1 cellular context compared by ENCODE assay signal in genomic region chr1:236063919-236064673, GRCh38.
TF ChIP-seq lines count a peak whose summit lies in the region.

No MANE protein-coding gene starts in this region.

TF ChIP-seq in HepG2, 621 proteins besides CTCF, POLR2A, EP300 and RAD21 (continued from another document and continues in another):
- TF ChIP-seq AHDC1 (CRISPR knock-in tag; IDR thresholded peaks at IDR 0.05; ENCODE audit: borderline replicate concordance), result no peak; the same call in none of the 2 replicates
- no peak for TF ChIP-seq SNAPC5 (CRISPR knock-in tag; IDR thresholded peaks at IDR 0.05; ENCODE audit: borderline replicate concordance)
- peak; percentile 89; the same call in 1 of the 2 replicates for TF ChIP-seq ZNF790 (CRISPR knock-in tag; IDR thresholded peaks at IDR 0.05; ENCODE audit: borderline replicate concordance)
- TF ChIP-seq KLF16 (CRISPR knock-in tag; IDR thresholded peaks at IDR 0.05), result peak in 1 of 2 experiments; percentile 87; a peak in 2 of 4 replicates
- TF ChIP-seq ZNF276 (CRISPR knock-in tag; IDR thresholded peaks at IDR 0.05; ENCODE audit: low read depth), result peak; percentile 81; the same call in 1 of the 2 replicates
- peak; percentile 90 for TF ChIP-seq JUN (CRISPR knock-in tag; IDR thresholded peaks at IDR 0.05)
- TF ChIP-seq WIZ (CRISPR knock-in tag; IDR thresholded peaks at IDR 0.05), result peak; percentile 95; the same call in 1 of the 2 replicates
- TF ChIP-seq NR1H2 (CRISPR knock-in tag; IDR thresholded peaks at IDR 0.05; ENCODE audit: borderline replicate concordance, low read depth), result no peak
- no peak for TF ChIP-seq ZNF781 (CRISPR knock-in tag; IDR thresholded peaks at IDR 0.05; ENCODE audit: borderline replicate concordance, not compliant biosample characterization)
- peak; percentile 75 for TF ChIP-seq NAIF1 (CRISPR knock-in tag; IDR thresholded peaks at IDR 0.05; ENCODE audit: borderline replicate concordance)
- TF ChIP-seq SMAD9 (CRISPR knock-in tag; IDR thresholded peaks at IDR 0.05), result peak; percentile 85; the same call in 1 of the 2 replicates
- TF ChIP-seq MLXIP (CRISPR knock-in tag; IDR thresholded peaks at IDR 0.05; ENCODE audit: borderline replicate concordance), result peak; percentile 89
- no peak for TF ChIP-seq TAF15 (IDR thresholded peaks at IDR 0.05; ENCODE audit: low read depth, low read length, poor library complexity, severe bottlenecking)
- peak; percentile 84 for TF ChIP-seq RFXAP (CRISPR knock-in tag; IDR thresholded peaks at IDR 0.05; ENCODE audit: borderline replicate concordance)
- TF ChIP-seq NFATC3 (CRISPR knock-in tag; IDR thresholded peaks at IDR 0.05), result no peak; the same call in none of the 2 replicates
- TF ChIP-seq BCL6 (CRISPR knock-in tag; IDR thresholded peaks at IDR 0.05), result peak; percentile 70
- peak; percentile 84; the same call in 1 of the 2 replicates for TF ChIP-seq ZNF337 (CRISPR knock-in tag; IDR thresholded peaks at IDR 0.05; ENCODE audit: borderline replicate concordance, low read depth)
- no peak for TF ChIP-seq ZNF850 (CRISPR knock-in tag; conservative IDR thresholded peaks at IDR 0.05)
- no peak for TF ChIP-seq ZNF652 (CRISPR knock-in tag; IDR thresholded peaks at IDR 0.05; ENCODE audit: borderline replicate concordance, low read depth)
- peak; percentile 83 for TF ChIP-seq MAF1 (CRISPR knock-in tag; IDR thresholded peaks at IDR 0.05; ENCODE audit: borderline replicate concordance)
- TF ChIP-seq SIN3B (IDR thresholded peaks at IDR 0.05; ENCODE audit: low read length), result no peak
- peak; percentile 94; the same call in 1 of the 2 replicates for TF ChIP-seq ZNF747 (CRISPR knock-in tag; IDR thresholded peaks at IDR 0.05; ENCODE audit: borderline replicate concordance)
- TF ChIP-seq CBFB (CRISPR knock-in tag; IDR thresholded peaks at IDR 0.05), result peak; percentile 86
- TF ChIP-seq ZKSCAN8 (CRISPR knock-in tag; IDR thresholded peaks at IDR 0.05; ENCODE audit: borderline replicate concordance), result 0 out of 2 replicates have a peak, but pooled peaks have one; percentile 60
- TF ChIP-seq MTF2 (CRISPR knock-in tag; IDR thresholded peaks at IDR 0.05; ENCODE audit: borderline replicate concordance), result no peak
- no peak for TF ChIP-seq ATF7 (IDR thresholded peaks at IDR 0.05)
- peak; percentile 88; the same call in 1 of the 2 replicates for TF ChIP-seq ATF7 (CRISPR knock-in tag; IDR thresholded peaks at IDR 0.05)
- TF ChIP-seq IKZF5 (CRISPR knock-in tag; IDR thresholded peaks at IDR 0.05), result peak; percentile 91
- TF ChIP-seq FOXA3 (CRISPR knock-in tag; IDR thresholded peaks at IDR 0.05), result peak; percentile 68
- TF ChIP-seq TSC22D2 (CRISPR knock-in tag; IDR thresholded peaks at IDR 0.05; ENCODE audit: borderline replicate concordance), result no peak
- peak; percentile 73 for TF ChIP-seq MYPOP (CRISPR knock-in tag; IDR thresholded peaks at IDR 0.05)
- peak; percentile 84; the same call in 1 of the 2 replicates for TF ChIP-seq BORCS8-MEF2B (CRISPR knock-in tag; IDR thresholded peaks at IDR 0.05)
- TF ChIP-seq ARNT2 (CRISPR knock-in tag; IDR thresholded peaks at IDR 0.05; ENCODE audit: low read depth), result peak; percentile 84
- TF ChIP-seq ZFAT (CRISPR knock-in tag; conservative IDR thresholded peaks at IDR 0.05), result peak; percentile 62; the same call in 1 of the 2 replicates
- TF ChIP-seq ZNF567 (CRISPR knock-in tag; IDR thresholded peaks at IDR 0.05; ENCODE audit: borderline replicate concordance), result no peak
- peak; percentile 93 for TF ChIP-seq ZNF782 (CRISPR knock-in tag; IDR thresholded peaks at IDR 0.05; ENCODE audit: borderline replicate concordance)
- no peak for TF ChIP-seq HOXA7 (CRISPR knock-in tag; IDR thresholded peaks at IDR 0.05)
- no peak for TF ChIP-seq HNRNPUL1 (IDR thresholded peaks at IDR 0.05; ENCODE audit: low read depth, low read length)
- peak; percentile 90 for TF ChIP-seq GATAD2A (CRISPR knock-in tag; IDR thresholded peaks at IDR 0.05)
- no peak for TF ChIP-seq U2AF2 (IDR thresholded peaks at IDR 0.05; ENCODE audit: low read depth, low read length)
- TF ChIP-seq ONECUT2 (CRISPR knock-in tag; IDR thresholded peaks at IDR 0.05), result no peak
- no peak for TF ChIP-seq MATR3 (CRISPR knock-in tag; IDR thresholded peaks at IDR 0.05)
- peak; percentile 92 for TF ChIP-seq ZZZ3 (CRISPR knock-in tag; IDR thresholded peaks at IDR 0.05; ENCODE audit: borderline replicate concordance)
- peak; percentile 85 for TF ChIP-seq ZNF331 (CRISPR knock-in tag; IDR thresholded peaks at IDR 0.05)
- no peak for TF ChIP-seq PCBP2 (optimal IDR thresholded peaks at IDR 0.05; ENCODE audit: low read depth, low read length, poor library complexity, severe bottlenecking)
- no peak for TF ChIP-seq HDAC6 (IDR thresholded peaks at IDR 0.05; ENCODE audit: low read depth, low read length)
- no peak; the same call in 1 of the 2 replicates for TF ChIP-seq RERE (CRISPR knock-in tag; IDR thresholded peaks at IDR 0.05; ENCODE audit: low read depth)
- TF ChIP-seq ZSCAN9 (CRISPR knock-in tag; IDR thresholded peaks at IDR 0.05; ENCODE audit: borderline replicate concordance), result peak; percentile 93
- TF ChIP-seq DR1 (CRISPR knock-in tag; IDR thresholded peaks at IDR 0.05), result no peak
- peak; percentile 75 for TF ChIP-seq PITX1 (CRISPR knock-in tag; IDR thresholded peaks at IDR 0.05)
- TF ChIP-seq ZFX (CRISPR knock-in tag; IDR thresholded peaks at IDR 0.05; ENCODE audit: low read depth), result peak; percentile 92
- TF ChIP-seq TARDBP (CRISPR knock-in tag; IDR thresholded peaks at IDR 0.05), result peak; percentile 58; the same call in 1 of the 2 replicates
